In the genomic region with DNA sequence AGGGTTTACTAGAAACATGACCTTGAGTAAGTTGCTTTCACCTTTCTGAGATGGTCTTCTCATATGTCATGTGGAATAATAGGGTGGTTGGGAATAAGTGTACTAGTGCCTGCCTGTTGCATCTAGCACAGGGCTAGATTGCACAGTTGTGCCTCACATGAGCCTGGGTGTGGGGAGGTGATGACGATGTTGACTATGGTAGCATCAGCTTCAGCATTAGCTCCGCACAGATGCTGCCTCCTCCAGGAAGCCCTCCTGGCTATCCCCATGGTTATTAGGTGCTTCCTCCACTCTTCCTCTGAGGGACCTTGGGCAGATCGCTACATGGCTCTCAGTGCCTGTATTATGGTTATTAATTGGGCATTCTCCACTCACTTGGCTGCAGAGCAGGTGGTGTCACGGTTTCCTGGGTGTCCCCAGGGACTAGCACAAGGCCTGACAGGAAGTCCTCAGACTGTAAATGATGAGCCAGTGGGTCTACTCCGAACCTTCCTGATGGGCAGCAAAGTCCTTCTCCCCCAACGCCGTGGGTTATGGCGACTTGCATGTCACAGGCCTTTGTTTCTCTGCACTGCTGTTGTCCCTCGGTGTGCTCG, we compare ENCODE assay signal across 10 cellular contexts.
DNase-seq lines count a peak whose midpoint lies in the region; ATAC-seq and TF ChIP-seq lines count a peak whose summit lies in the region.
"Had no signal": no experiment of that assay in that cellular context is flagged by ENCODE, and none has a peak within 500 bp of the region (broad histone marks: within the 10 kb centered on the region; RNA-seq: fewer than 3 reads in every experiment).

No MANE protein-coding gene starts in this region.

- H3K4me1 Mint-ChIP-seq in osteocyte (ENCODE audit: unreplicated experiment) (peaks cover 34% of the 10 kb centered on the region), neural progenitor cell (peaks cover 33% of the 10 kb centered on the region)

- H3K27me3 ChIP-seq in neural progenitor cell, result no peaks in the 10 kb centered on the region
- H3K27me3 ChIP-seq in tibial artery, result no peaks in the 10 kb centered on the region
- H3K27me3 ChIP-seq: SJSA1 had no signal

- H3K4me3 ChIP-seq in neural progenitor cell (no peak overlapping the region), tibial artery (no peak overlapping the region), foreskin fibroblast (ENCODE audit: low read depth in 1 of 2, low read length in 2 of 2) (no peak overlapping the region)
- H3K4me3 ChIP-seq: SJSA1 had no signal

- no peak overlapping the region for H2AFZ ChIP-seq in neural progenitor cell (replicated peaks)

- no peak overlapping the region for H3K27ac ChIP-seq in neural progenitor cell
- H3K27ac ChIP-seq in tibial artery, result no peak overlapping the region
- H3K27ac ChIP-seq: 22Rv1, SJSA1 had no signal

- TF ChIP-seq CTCF in osteocyte (IDR thresholded peaks at IDR 0.05) (no peak), neural progenitor cell (IDR thresholded peaks at IDR 0.05) (no peak), tibial artery (IDR thresholded peaks at IDR 0.05) (no peak), foreskin fibroblast (IDR thresholded peaks at IDR 0.05; ENCODE audit: low read depth, low read length) (no peak)

- intact Hi-C loops in tibial artery (cut with DNase I; ENCODE audit: low total_unique reads), result no loop called here

- no peaks in the 10 kb centered on the region for H3K79me2 ChIP-seq in neural progenitor cell (ENCODE audit: low read depth)

- no peaks in the 10 kb centered on the region for H3K4me1 ChIP-seq in neural progenitor cell
- H3K4me1 ChIP-seq in tibial artery, result peaks cover 0 to 43% (median 11%) of the 10 kb centered on the region in 4 donors
- H3K4me1 ChIP-seq: SJSA1 had no signal

- H4K20me1 ChIP-seq in neural progenitor cell (ENCODE audit: low read depth), result no peaks in the 10 kb centered on the region

- H3K27ac Mint-ChIP-seq in osteocyte (ENCODE audit: unreplicated experiment) (peak overlapping the region; percentile 14), neural progenitor cell (no peak overlapping the region)

- H3K4me3 Mint-ChIP-seq in osteocyte (ENCODE audit: unreplicated experiment) (no peak overlapping the region), neural progenitor cell (no peak overlapping the region)

- H3K9ac ChIP-seq in neural progenitor cell, result no peak overlapping the region

- H3K36me3 Mint-ChIP-seq in osteocyte (ENCODE audit: unreplicated experiment) (peaks cover 37% of the 10 kb centered on the region), neural progenitor cell (peaks cover 2% of the 10 kb centered on the region)

- H3K27me3 Mint-ChIP-seq in osteocyte (ENCODE audit: unreplicated experiment), result no peaks in the 10 kb centered on the region
- peaks cover 2% of the 10 kb centered on the region for H3K27me3 Mint-ChIP-seq in neural progenitor cell (ENCODE audit: insufficient read depth, low read depth)

- H3K9me3 ChIP-seq in neural progenitor cell (ENCODE audit: low read depth), result no peaks in the 10 kb centered on the region
- no peaks in the 10 kb centered on the region for H3K9me3 ChIP-seq in tibial artery
- H3K9me3 ChIP-seq: SJSA1 had no signal

- ATAC-seq in HG02588 (IDR thresholded peaks at IDR 0.05; ENCODE audit: unreplicated experiment), result peak; percentile 33
- ATAC-seq in HG03565 (IDR thresholded peaks at IDR 0.05; ENCODE audit: unreplicated experiment), result peak; percentile 30

- H3K9me3 Mint-ChIP-seq in osteocyte (ENCODE audit: unreplicated experiment) (no peaks in the 10 kb centered on the region), neural progenitor cell (no peaks in the 10 kb centered on the region)

- no peak overlapping the region for H3K4me2 ChIP-seq in neural progenitor cell

- no peaks in the 10 kb centered on the region for H3F3A ChIP-seq in neural progenitor cell (ENCODE audit: low read depth)

- H3K36me3 ChIP-seq in neural progenitor cell (no peaks in the 10 kb centered on the region), tibial artery (peaks cover 0 to 4% (median 0%) of the 10 kb centered on the region in 3 donors)
- H3K36me3 ChIP-seq: SJSA1 had no signal

- peak; percentile 13 for DNase-seq in NCI-H1436 (lab: John Stamatoyannopoulos, UW)
- DNase-seq in NCI-H1436 treated with DMSO at 0.1 percent for 48 hours (lab: John Stamatoyannopoulos, UW), result no peak
- no peak for DNase-seq in osteocyte (ENCODE audit: extremely low spot score, unreplicated experiment)
- no peak for DNase-seq in neural progenitor cell (ENCODE audit: low spot score)
- no peak for DNase-seq in tibial artery
- no peak for DNase-seq in foreskin fibroblast
